In the genomic region with DNA sequence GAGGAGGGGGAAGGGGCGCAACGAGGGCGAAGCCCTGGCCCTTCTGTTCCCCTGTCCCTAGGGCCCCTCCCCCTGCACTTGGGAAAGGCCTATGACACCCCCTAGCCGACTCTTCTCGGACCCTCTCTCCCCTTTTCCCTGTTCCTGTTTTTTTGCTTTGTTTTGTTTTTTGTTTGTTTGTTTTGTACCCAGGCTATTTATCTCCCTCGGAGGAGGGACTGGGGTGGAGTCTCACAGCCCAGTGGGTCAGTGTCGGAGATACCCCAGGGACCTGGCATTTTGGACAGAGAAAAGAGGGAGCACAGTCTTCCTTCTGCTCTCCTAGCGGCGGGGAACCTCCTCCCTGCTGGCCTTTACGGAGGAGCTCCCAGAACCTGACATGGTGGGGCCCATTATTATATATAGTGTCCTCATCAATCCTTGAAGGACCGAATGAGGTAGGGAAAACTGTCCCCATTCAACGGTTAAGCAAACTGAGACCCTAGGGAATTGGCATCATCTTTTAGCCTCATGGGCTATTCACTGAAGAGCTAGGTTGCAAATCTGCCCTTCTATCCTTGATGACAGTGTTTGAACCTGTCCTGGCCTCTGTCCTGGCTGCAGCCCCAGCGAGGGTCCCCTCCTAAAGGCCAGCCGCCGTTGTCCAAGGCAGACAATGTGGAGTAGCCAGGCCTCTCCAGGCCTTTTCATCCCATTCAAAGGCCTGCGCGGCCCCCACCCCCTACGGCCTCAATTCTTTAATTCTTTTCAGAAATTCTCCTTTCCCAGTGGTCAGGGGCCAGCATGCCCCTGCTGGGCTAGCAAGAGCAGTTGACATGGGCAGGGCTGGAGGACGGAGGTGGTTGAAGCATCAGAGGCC, we compare ENCODE assay signal across 8 cellular contexts. TPM values are rescaled to one million over a fixed set of nuclear protein-coding genes. Genes with fewer than 3 reads are reported as not detected.
DNase-seq lines count a peak whose midpoint lies in the region; ATAC-seq lines count a peak whose summit lies in the region.

No MANE protein-coding gene starts in this region.

- H3K27me3 ChIP-seq in HAP-1 (ENCODE audit: low read depth): no peaks in the 10 kb centered on the region
- peaks cover 13% of the 10 kb centered on the region; the same call in 1 of the 2 replicates for H3K27me3 ChIP-seq in iPS-20b (ENCODE audit: insufficient read depth, low read length)

- no peaks in the 10 kb centered on the region for H3K9me3 ChIP-seq in HAP-1
- no peaks in the 10 kb centered on the region for H3K9me3 ChIP-seq in iPS-20b (ENCODE audit: insufficient read depth, low read depth, low read length)

- peak overlapping the region; percentile 78 for H3K4me3 Mint-ChIP-seq in activated T-helper 2 cell treated with anti-CD3 and anti-CD28 coated beads, Interferon-gamma antibody, Interleukin-2, Interleukin-4, amounts not matched to agents 10 μg/mL and 5 μg/mL and 100 μg/mL, durations not matched to agents 14 hours and 24 hours and 36 hours (ENCODE audit: low read depth)
- peak overlapping the region; percentile 71 for H3K4me3 Mint-ChIP-seq in stimulated activated effector memory CD8-positive, alpha-beta T cell treated with anti-CD3 and anti-CD28 coated beads, Interleukin-12 subunit alpha, Interleukin-12 subunit beta, amount 100 ng/mL, for 72 hours

- H3K36me3 ChIP-seq in HAP-1 (replicated peaks): no peaks in the 10 kb centered on the region
- H3K36me3 ChIP-seq in iPS-20b (ENCODE audit: insufficient read depth, low read depth, low read length): no peaks in the 10 kb centered on the region

- H3K9ac ChIP-seq in iPS-20b (ENCODE audit: low read depth, low read length): peak overlapping the region; percentile 70; the same call in 1 of the 2 replicates

- intact Hi-C loops in activated T-helper 2 cell treated with anti-CD3 and anti-CD28 coated beads, Interferon-gamma antibody, Interleukin-2, Interleukin-4, amounts not matched to agents 10 μg/mL and 5 μg/mL and 100 μg/mL, durations not matched to agents 14 hours and 24 hours and 36 hours (cut with micrococcal nuclease): no loop called here

- no peaks in the 10 kb centered on the region for H3K36me3 Mint-ChIP-seq in activated T-helper 2 cell treated with anti-CD3 and anti-CD28 coated beads, Interferon-gamma antibody, Interleukin-2, Interleukin-4, amounts not matched to agents 10 μg/mL and 5 μg/mL and 100 μg/mL, durations not matched to agents 14 hours and 24 hours and 36 hours (ENCODE audit: low read depth)
- H3K36me3 Mint-ChIP-seq in stimulated activated effector memory CD8-positive, alpha-beta T cell treated with anti-CD3 and anti-CD28 coated beads, Interleukin-12 subunit alpha, Interleukin-12 subunit beta, amount 100 ng/mL, for 72 hours: no peaks in the 10 kb centered on the region

- no peaks in the 10 kb centered on the region for H3K9me3 Mint-ChIP-seq in activated T-helper 2 cell treated with anti-CD3 and anti-CD28 coated beads, Interferon-gamma antibody, Interleukin-2, Interleukin-4, amounts not matched to agents 10 μg/mL and 5 μg/mL and 100 μg/mL, durations not matched to agents 14 hours and 24 hours and 36 hours
- no peaks in the 10 kb centered on the region for H3K9me3 Mint-ChIP-seq in stimulated activated effector memory CD8-positive, alpha-beta T cell treated with anti-CD3 and anti-CD28 coated beads, Interleukin-12 subunit alpha, Interleukin-12 subunit beta, amount 100 ng/mL, for 72 hours

- DNase-seq in HAP-1 (ENCODE audit: low spot score in 2 of 2): no peak
- DNase-seq in activated T-helper 2 cell treated with anti-CD3 and anti-CD28 coated beads, Interferon-gamma antibody, Interleukin-2, Interleukin-4, amounts not matched to agents 10 μg/mL and 5 μg/mL and 100 μg/mL, durations not matched to agents 14 hours and 24 hours and 36 hours (ENCODE audit: low spot score): no peak
- DNase-seq in stimulated activated effector memory CD8-positive, alpha-beta T cell treated with anti-CD3 and anti-CD28 coated beads, Interleukin-12 subunit alpha, Interleukin-12 subunit beta, amount 100 ng/mL, for 72 hours (ENCODE audit: low spot score in 2 of 2): no peak
- DNase-seq in D341Med (ENCODE audit: low spot score): no peak
- DNase-seq in EL: no peak
- DNase-seq in AML-193 (lab: John Stamatoyannopoulos, UW): no peak

- peaks cover 27% of the 10 kb centered on the region for H3K4me1 Mint-ChIP-seq in activated T-helper 2 cell treated with anti-CD3 and anti-CD28 coated beads, Interferon-gamma antibody, Interleukin-2, Interleukin-4, amounts not matched to agents 10 μg/mL and 5 μg/mL and 100 μg/mL, durations not matched to agents 14 hours and 24 hours and 36 hours (ENCODE audit: low read depth)
- peaks cover 25% of the 10 kb centered on the region for H3K4me1 Mint-ChIP-seq in stimulated activated effector memory CD8-positive, alpha-beta T cell treated with anti-CD3 and anti-CD28 coated beads, Interleukin-12 subunit alpha, Interleukin-12 subunit beta, amount 100 ng/mL, for 72 hours

- H3K27ac ChIP-seq in iPS-20b (ENCODE audit: low read length): no peak overlapping the region

- ATAC-seq in stimulated activated effector memory CD8-positive, alpha-beta T cell treated with anti-CD3 and anti-CD28 coated beads, Interleukin-12 subunit alpha, Interleukin-12 subunit beta, amount 100 ng/mL, for 72 hours: no peak
- no peak for ATAC-seq in HG02798 (IDR thresholded peaks at IDR 0.05; ENCODE audit: poor library complexity, unreplicated experiment)

- peaks cover 38% of the 10 kb centered on the region for H3K27me3 Mint-ChIP-seq in activated T-helper 2 cell treated with anti-CD3 and anti-CD28 coated beads, Interferon-gamma antibody, Interleukin-2, Interleukin-4, amounts not matched to agents 10 μg/mL and 5 μg/mL and 100 μg/mL, durations not matched to agents 14 hours and 24 hours and 36 hours (ENCODE audit: low read depth)

- no peak overlapping the region for H3K27ac Mint-ChIP-seq in activated T-helper 2 cell treated with anti-CD3 and anti-CD28 coated beads, Interferon-gamma antibody, Interleukin-2, Interleukin-4, amounts not matched to agents 10 μg/mL and 5 μg/mL and 100 μg/mL, durations not matched to agents 14 hours and 24 hours and 36 hours
- H3K27ac Mint-ChIP-seq in stimulated activated effector memory CD8-positive, alpha-beta T cell treated with anti-CD3 and anti-CD28 coated beads, Interleukin-12 subunit alpha, Interleukin-12 subunit beta, amount 100 ng/mL, for 72 hours: no peak overlapping the region

- in situ Hi-C loops in HAP-1 (cut with MboI; ENCODE audit: low sequenced_read_pairs): no loop called here

- H3K4me1 ChIP-seq in HAP-1 (no peaks in the 10 kb centered on the region; the same call in 1 of the 2 replicates), iPS-20b (ENCODE audit: insufficient read depth, low read length) (peaks cover 7% of the 10 kb centered on the region; the same call in 1 of the 2 replicates)

- H3K4me3 ChIP-seq in HAP-1 (peak overlapping the region; percentile 64), iPS-20b (ENCODE audit: low read length) (peak overlapping the region; percentile 79)

RNA-seq across cellular contexts. Expression of a gene that starts 0.9 kb away (rescaled TPM):
- 0.23 TPM in 2 replicates for total RNA-seq in activated T-helper 2 cell treated with anti-CD3 and anti-CD28 coated beads, Interferon-gamma antibody, Interleukin-2, Interleukin-4, amounts not matched to agents 10 μg/mL and 5 μg/mL and 100 μg/mL, durations not matched to agents 14 hours and 24 hours and 36 hours
